In the genomic region with DNA sequence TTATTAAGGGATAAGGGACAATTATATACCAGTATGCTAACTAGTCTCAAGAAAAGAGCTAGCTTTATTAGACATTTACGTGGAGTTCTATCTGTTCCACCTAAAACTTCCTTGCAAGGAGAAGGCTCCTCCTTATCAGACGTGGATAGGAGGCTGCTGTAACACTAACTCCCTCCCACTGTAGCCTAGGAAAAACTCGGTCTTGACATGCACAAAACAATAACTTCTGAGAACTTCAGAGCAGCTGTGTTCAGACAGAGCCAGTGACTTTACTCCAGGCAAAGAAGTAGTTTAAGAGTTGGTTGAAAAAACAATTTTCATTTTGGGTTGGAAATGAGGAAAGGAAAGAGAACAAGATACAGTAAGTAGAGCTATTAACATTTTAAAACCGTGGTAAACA, we compare ENCODE assay signal across 8 cellular contexts. TPM values are rescaled to one million over a fixed set of nuclear protein-coding genes. Genes with fewer than 3 reads are reported as not detected.
DNase-seq lines count a peak whose midpoint lies in the region; ATAC-seq and TF ChIP-seq lines count a peak whose summit lies in the region.

No MANE protein-coding gene starts in this region.

- peaks cover 17% of the 10 kb centered on the region for H3K4me1 ChIP-seq in mesodermal cell (ENCODE audit: control insufficient read depth, insufficient read depth, low read length, poor library complexity, severe bottlenecking)

- H3K9me3 Mint-ChIP-seq in stimulated activated naive CD8-positive, alpha-beta T cell treated with anti-CD3 and anti-CD28 coated beads, Interleukin-15, Interleukin-2, amounts not matched to agents 100 ng/mL and 50 ng/mL, for 24 hours, result no peaks in the 10 kb centered on the region

- H3K27ac ChIP-seq in brain microvascular endothelial cell, result peak overlapping the region; percentile 13
- peak overlapping the region; percentile 6 for H3K27ac ChIP-seq in mesodermal cell (ENCODE audit: low read depth, low read length, severe bottlenecking)

- H3K27me3 ChIP-seq in brain microvascular endothelial cell (replicated peaks), result no peaks in the 10 kb centered on the region

- TF ChIP-seq CTCF in brain microvascular endothelial cell (IDR thresholded peaks at IDR 0.05; ENCODE audit: low read depth, low read length, missing control alignments) (no peak), GM13976 (IDR thresholded peaks at IDR 0.05; ENCODE audit: borderline replicate concordance, control extremely low read depth, extremely low read depth, insufficient read depth, missing control alignments) (no peak)

- H3K9me3 ChIP-seq in mesodermal cell (ENCODE audit: control insufficient read depth, low read length), result no peaks in the 10 kb centered on the region

- H3K4me3 ChIP-seq in brain microvascular endothelial cell (ENCODE audit: low read depth, low read length), result peak overlapping the region; percentile 83
- H3K4me3 ChIP-seq in mesodermal cell (ENCODE audit: extremely low read depth, insufficient read depth, low read length, poor library complexity, severe bottlenecking), result peak overlapping the region; percentile 66

- ATAC-seq in stimulated activated naive CD8-positive, alpha-beta T cell treated with anti-CD3 and anti-CD28 coated beads, Interleukin-15, Interleukin-2, amounts not matched to agents 100 U/mL and 50 U/mL, for 24 hours, result no peak
- ATAC-seq in HG02759 (IDR thresholded peaks at IDR 0.05; ENCODE audit: unreplicated experiment), result no peak

- H3K27ac Mint-ChIP-seq in stimulated activated naive CD8-positive, alpha-beta T cell treated with anti-CD3 and anti-CD28 coated beads, Interleukin-15, Interleukin-2, amounts not matched to agents 100 ng/mL and 50 ng/mL, for 24 hours, result no peak overlapping the region

- H3K4me1 Mint-ChIP-seq in stimulated activated naive CD8-positive, alpha-beta T cell treated with anti-CD3 and anti-CD28 coated beads, Interleukin-15, Interleukin-2, amounts not matched to agents 100 ng/mL and 50 ng/mL, for 24 hours (ENCODE audit: low read depth), result peaks cover 57% of the 10 kb centered on the region

- 70 to 80% methylated on average over 2 of the region's 4 CpGs for WGBS in mesodermal cell (ENCODE audit: insufficient coverage in 2 of 2), 2 experiments

- no peak for DNase-seq in stimulated activated naive CD8-positive, alpha-beta T cell treated with anti-CD3 and anti-CD28 coated beads, Interleukin-15, Interleukin-2, amounts not matched to agents 100 U/mL and 50 U/mL, for 24 hours
- DNase-seq in brain microvascular endothelial cell, result peak; percentile 52
- no peak for DNase-seq in GM13976 (ENCODE audit: low spot score)
- DNase-seq in activated gamma-delta T cell (lab: John Stamatoyannopoulos, UW), result no peak
- DNase-seq in NCI-H1436 (lab: John Stamatoyannopoulos, UW), result no peak

- peaks cover 10% of the 10 kb centered on the region for H3K36me3 Mint-ChIP-seq in stimulated activated naive CD8-positive, alpha-beta T cell treated with anti-CD3 and anti-CD28 coated beads, Interleukin-15, Interleukin-2, amounts not matched to agents 100 ng/mL and 50 ng/mL, for 24 hours (ENCODE audit: low read depth)

- H3K27me3 Mint-ChIP-seq in stimulated activated naive CD8-positive, alpha-beta T cell treated with anti-CD3 and anti-CD28 coated beads, Interleukin-15, Interleukin-2, amounts not matched to agents 100 ng/mL and 50 ng/mL, for 24 hours, result no peaks in the 10 kb centered on the region

- H3K36me3 ChIP-seq in brain microvascular endothelial cell (replicated peaks) (no peaks in the 10 kb centered on the region), mesodermal cell (ENCODE audit: control insufficient read depth, insufficient read depth, low read length) (no peaks in the 10 kb centered on the region)

- in situ Hi-C loops in brain microvascular endothelial cell (cut with HindIII; ENCODE audit: low pct_ligation_motif_present, low sequenced_read_pairs) (no loop called here), GM13976 (cut with MboI; ENCODE audit: low sequenced_read_pairs, unreplicated experiment) (no loop called here)

- peak overlapping the region; percentile 93 for H3K4me3 Mint-ChIP-seq in stimulated activated naive CD8-positive, alpha-beta T cell treated with anti-CD3 and anti-CD28 coated beads, Interleukin-15, Interleukin-2, amounts not matched to agents 100 ng/mL and 50 ng/mL, for 24 hours

RNA-seq across cellular contexts. Expression of a gene that starts 2.7 kb away (rescaled TPM):
- 25.1 TPM for polyA plus RNA-seq in mesodermal cell (2013, experiment 1 of 2)
- polyA plus RNA-seq in mesodermal cell (2013, experiment 2 of 2), result 22.2 TPM

RNA-seq across cellular contexts. Expression of a gene that starts 52.4 kb away (rescaled TPM):
- polyA plus RNA-seq in mesodermal cell (2013, experiment 1 of 2), result 503 TPM
- polyA plus RNA-seq in mesodermal cell (2013, experiment 2 of 2), result 412 TPM
